ENCODE assay signal across 12 cellular contexts in the genomic region with DNA sequence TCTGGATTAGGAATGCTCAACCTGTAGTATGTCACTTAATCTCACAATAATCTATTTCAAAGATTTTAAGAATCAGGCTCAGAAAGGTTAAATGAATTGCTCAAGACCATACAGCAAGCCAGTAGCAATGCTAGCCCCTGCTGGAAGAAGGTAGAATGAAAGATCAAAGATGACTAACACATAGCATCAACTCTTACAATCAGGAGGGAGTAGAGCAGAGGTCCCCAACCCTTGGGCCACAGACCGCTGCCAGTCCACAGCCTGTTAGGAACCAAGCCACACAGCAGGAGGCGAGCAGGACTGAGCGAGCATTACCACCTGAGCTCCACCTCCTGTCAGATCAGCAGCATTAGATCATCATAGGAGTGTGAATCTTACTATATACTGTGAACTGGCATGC. TPM values are rescaled to one million over a fixed set of nuclear protein-coding genes. Genes with fewer than 3 reads are reported as not detected.
A peak's percentile ranks its signal among the peaks of the same experiment; 100 is the strongest.
DNase-seq lines count a peak whose midpoint lies in the region; ATAC-seq lines count a peak whose summit lies in the region.
"Had no signal": no experiment of that assay in that cellular context is flagged by ENCODE, and none has a peak within 500 bp of the region (broad histone marks: within the 10 kb centered on the region; RNA-seq: fewer than 3 reads in every experiment).

No MANE protein-coding gene starts in this region.

- no peak overlapping the region for H3K27ac Mint-ChIP-seq in effector memory CD8-positive, alpha-beta T cell
- H3K27ac Mint-ChIP-seq: activated CD4-positive, alpha-beta memory T cell treated with anti-CD3 and anti-CD28 coated beads, Interleukin-2, amount 10 ng/mL, durations not matched to agents 7 days and 5 days had no signal

- H3K27me3 Mint-ChIP-seq in effector memory CD8-positive, alpha-beta T cell, result peaks cover 50 to 63% of the 10 kb centered on the region in 2 donors

- no peaks in the 10 kb centered on the region for H3K36me3 Mint-ChIP-seq in effector memory CD8-positive, alpha-beta T cell (ENCODE audit: insufficient read depth)

- H3K9me3 Mint-ChIP-seq in effector memory CD8-positive, alpha-beta T cell, result no peaks in the 10 kb centered on the region
- H3K9me3 Mint-ChIP-seq: activated CD4-positive, alpha-beta memory T cell treated with anti-CD3 and anti-CD28 coated beads, Interleukin-2, amount 10 ng/mL, durations not matched to agents 7 days and 5 days had no signal

- H3K4me1 Mint-ChIP-seq in effector memory CD8-positive, alpha-beta T cell (ENCODE audit: low read depth in 2 of 2), result no peaks in the 10 kb centered on the region

- no peak overlapping the region for H3K4me3 Mint-ChIP-seq in effector memory CD8-positive, alpha-beta T cell
- H3K4me3 Mint-ChIP-seq: activated CD4-positive, alpha-beta memory T cell treated with anti-CD3 and anti-CD28 coated beads, Interleukin-2, amount 10 ng/mL, durations not matched to agents 7 days and 5 days had no signal

- peak; percentile 14 for ATAC-seq in effector memory CD8-positive, alpha-beta T cell (replicated peaks)
- ATAC-seq in HG02588 (IDR thresholded peaks at IDR 0.05; ENCODE audit: unreplicated experiment) (no peak), GM19397 (IDR thresholded peaks at IDR 0.05; ENCODE audit: unreplicated experiment) (no peak)

- DNase-seq in SKM-1 treated with dmso at 0.1 percent for 144 hours (lab: John Stamatoyannopoulos, UW; ENCODE audit: unreplicated experiment) (peak; percentile 22), SKM-1 (lab: John Stamatoyannopoulos, UW; ENCODE audit: unreplicated experiment) (no peak), NCI-H69 (lab: John Stamatoyannopoulos, UW) (peak; percentile 14), renal cortical epithelial cell (ENCODE audit: low read depth) (peak; percentile 48), DMS 273 treated with DMSO at 0.1 percent for 48 hours (lab: John Stamatoyannopoulos, UW) (no peak)
- no peak for DNase-seq in effector memory CD8-positive, alpha-beta T cell
- DNase-seq: activated CD4-positive, alpha-beta memory T cell treated with anti-CD3 and anti-CD28 coated beads, Interleukin-2, amount 10 ng/mL, durations not matched to agents 7 days and 5 days; effector CD4-positive, alpha-beta T cell; NCI-H748 treated with DMSO at 0.1 percent for 48 hours; stimulated activated CD4-positive, alpha-beta T cell treated with anti-CD3 and anti-CD28 coated beads, Interleukin-2, amount 100 ng/mL, for 48 hours had no signal

RNA-seq across cellular contexts. Expression of gene GATM, which starts 15.5 kb away (rescaled TPM):
- total RNA-seq in renal cortical epithelial cell, result 1.3 and 6.1 TPM in 2 replicates

Comparison
In these comparisons a context has a peak if more than half of its experiments do, and no peak if none do; other contexts are left out.
1. DNase-seq: peak in SKM-1 treated with dmso at 0.1 percent for 144 hours (single experiment), NCI-H69 (single experiment) and renal cortical epithelial cell (single experiment); none in SKM-1 (single experiment), effector memory CD8-positive, alpha-beta T cell (0 of 3) and DMS 273 treated with DMSO at 0.1 percent for 48 hours (single experiment).